Comparison of ENCODE assay signal across 22 cellular contexts in genomic region chr6:15017803-15018202, GRCh38.
A peak's percentile ranks its signal among the peaks of the same experiment; 100 is the strongest.
DNase-seq lines count a peak whose midpoint lies in the region; ATAC-seq and TF ChIP-seq lines count a peak whose summit lies in the region.
"Had no signal": no experiment of that assay in that cellular context is flagged by ENCODE, and none has a peak within 500 bp of the region (broad histone marks: within the 10 kb centered on the region; RNA-seq: fewer than 3 reads in every experiment).

No MANE protein-coding gene starts in this region.

- H3K79me2 ChIP-seq in GM23338 (replicated peaks; ENCODE audit: insufficient read depth) = peaks cover 65% of the 10 kb centered on the region

- peaks cover 40% of the 10 kb centered on the region for H3K4me1 ChIP-seq in GM23338 (ENCODE audit: insufficient read depth)
- H3K4me1 ChIP-seq: ascending aorta, prostate gland, transverse colon had no signal

- no peak for DNase-seq in CD14-positive monocyte (ENCODE audit: low spot score)
- no peak for DNase-seq in GM23338 (ENCODE audit: low spot score)
- DNase-seq in mesothelial cell of epicardium (ENCODE audit: low spot score in 2 of 2, unreplicated experiment in 2 of 2) = no peak
- DNase-seq in H7 = no peak
- no peak for DNase-seq in NK-92 (lab: John Stamatoyannopoulos, UW; ENCODE audit: unreplicated experiment)
- DNase-seq in glutamatergic neuron = no peak
- DNase-seq: activated CD4-positive, alpha-beta T cell treated with anti-CD3 and anti-CD28 coated beads, Interleukin-2, amount 50 U/mL, for 1 hour; activated T-cell treated with anti-CD3 and anti-CD28 coated beads for 4 hours; Calu3; foreskin melanocyte; mesenchymal stem cell; naive thymus-derived CD4-positive, alpha-beta T cell; NCI-H187; SIG-M5; stomach; transverse colon had no signal

- peak overlapping the region; percentile 73 to 89 for H3K4me3 Mint-ChIP-seq in CD14-positive monocyte
- H3K4me3 Mint-ChIP-seq in GM23338 = no peak overlapping the region
- H3K4me3 Mint-ChIP-seq in activated T-helper 17 cell treated with anti-CD3 and anti-CD28 coated beads, Interleukin-2, amount 50 U/mL, for 72 hours = peak overlapping the region; percentile 39
- no peak overlapping the region for H3K4me3 Mint-ChIP-seq in mesothelial cell of epicardium
- no peak overlapping the region for H3K4me3 Mint-ChIP-seq in glutamatergic neuron (ENCODE audit: unreplicated experiment)
- H3K4me3 Mint-ChIP-seq: central memory CD8-positive, alpha-beta T cell had no signal

- peaks cover under 1% of the 10 kb centered on the region for H3F3A ChIP-seq in GM23338 (replicated peaks; ENCODE audit: low read depth)

- H3K36me3 Mint-ChIP-seq in CD14-positive monocyte (no peaks in the 10 kb centered on the region), GM23338 (ENCODE audit: low read depth) (peaks cover 42% of the 10 kb centered on the region; the same call in 2 of the 3 replicates), mesothelial cell of epicardium (no peaks in the 10 kb centered on the region), glutamatergic neuron (ENCODE audit: unreplicated experiment) (no peaks in the 10 kb centered on the region)
- H3K36me3 Mint-ChIP-seq in activated T-helper 17 cell treated with anti-CD3 and anti-CD28 coated beads, Interleukin-2, amount 50 U/mL, for 72 hours (ENCODE audit: low read depth) = no peaks in the 10 kb centered on the region

- H3K27me3 ChIP-seq in GM23338 (ENCODE audit: insufficient read depth) (no peaks in the 10 kb centered on the region), H7 (ENCODE audit: control insufficient read depth, insufficient read depth, low read length) (no peaks in the 10 kb centered on the region)
- H3K27me3 ChIP-seq: ascending aorta, stomach, transverse colon had no signal

- intact Hi-C loops in CD14-positive monocyte (cut with micrococcal nuclease) = no loop called here

- H2AFZ ChIP-seq in GM23338 = no peak overlapping the region

- H3K4me2 ChIP-seq in GM23338 = peak overlapping the region; percentile 11; the same call in 1 of the 2 replicates
- H3K4me2 ChIP-seq: KMS-11 had no signal

- peak overlapping the region; percentile 0; the same call in 1 of the 2 replicates for H3K27ac ChIP-seq in GM23338 (ENCODE audit: low read depth)
- H3K27ac ChIP-seq: ascending aorta, KMS-11, prostate gland, stomach, transverse colon had no signal

- no peaks in the 10 kb centered on the region for H4K20me1 ChIP-seq in GM23338 (replicated peaks; ENCODE audit: insufficient read depth)

- TF ChIP-seq CTCF in CD14-positive monocyte (IDR thresholded peaks at IDR 0.05) (no peak), GM23338 (conservative IDR thresholded peaks at IDR 0.05; ENCODE audit: low read depth in 2 of 2) (no peak), mesothelial cell of epicardium (IDR thresholded peaks at IDR 0.05; ENCODE audit: unreplicated experiment) (no peak), glutamatergic neuron (IDR thresholded peaks at IDR 0.05; ENCODE audit: partially characterized antibody, unreplicated experiment) (no peak)

- H3K4me1 Mint-ChIP-seq in CD14-positive monocyte = peaks cover 38% of the 10 kb centered on the region
- peaks cover 42% of the 10 kb centered on the region for H3K4me1 Mint-ChIP-seq in GM23338
- peaks cover 21% of the 10 kb centered on the region for H3K4me1 Mint-ChIP-seq in activated T-helper 17 cell treated with anti-CD3 and anti-CD28 coated beads, Interleukin-2, amount 50 U/mL, for 72 hours
- H3K4me1 Mint-ChIP-seq in mesothelial cell of epicardium = peaks cover 45% of the 10 kb centered on the region
- peaks cover 10% of the 10 kb centered on the region for H3K4me1 Mint-ChIP-seq in glutamatergic neuron (ENCODE audit: low read depth, unreplicated experiment)

- H3K9me2 ChIP-seq in GM23338 (ENCODE audit: insufficient read depth) = no peaks in the 10 kb centered on the region

- H3K27me3 Mint-ChIP-seq in CD14-positive monocyte (ENCODE audit: low read depth in 3 of 3) = peaks cover 0 to 2% (median 0%) of the 10 kb centered on the region in 3 donors
- H3K27me3 Mint-ChIP-seq in GM23338 (ENCODE audit: insufficient read depth, low read depth, poor library complexity) = peaks cover 15% of the 10 kb centered on the region
- peaks cover 6% of the 10 kb centered on the region for H3K27me3 Mint-ChIP-seq in activated T-helper 17 cell treated with anti-CD3 and anti-CD28 coated beads, Interleukin-2, amount 50 U/mL, for 72 hours
- peaks cover 25% of the 10 kb centered on the region for H3K27me3 Mint-ChIP-seq in mesothelial cell of epicardium (ENCODE audit: low read depth)
- no peaks in the 10 kb centered on the region for H3K27me3 Mint-ChIP-seq in glutamatergic neuron (ENCODE audit: unreplicated experiment)
- H3K27me3 Mint-ChIP-seq: central memory CD8-positive, alpha-beta T cell had no signal

- H3K27ac Mint-ChIP-seq in CD14-positive monocyte (peak overlapping the region in 5 of 7 donors; percentile 62 to 83 (median 73)), GM23338 (no peak overlapping the region), mesothelial cell of epicardium (peak overlapping the region; percentile 44), glutamatergic neuron (ENCODE audit: unreplicated experiment) (no peak overlapping the region)
- no peak overlapping the region for H3K27ac Mint-ChIP-seq in activated T-helper 17 cell treated with anti-CD3 and anti-CD28 coated beads, Interleukin-2, amount 50 U/mL, for 72 hours

- H3K4me3 ChIP-seq in GM23338 (no peak overlapping the region), H7 (ENCODE audit: insufficient read depth, low read depth, low read length) (no peak overlapping the region)
- H3K4me3 ChIP-seq: ascending aorta, prostate gland, stomach, transverse colon had no signal

- ATAC-seq in GM23338 = no peak
- ATAC-seq in activated T-helper 17 cell treated with anti-CD3 and anti-CD28 coated beads, Interleukin-2, amount 50 U/mL, for 72 hours (replicated peaks) = no peak
- ATAC-seq in GM21786 (IDR thresholded peaks at IDR 0.05; ENCODE audit: unreplicated experiment) = no peak

- H3K9me3 Mint-ChIP-seq in CD14-positive monocyte = peaks cover 0 to 2% (median 0%) of the 10 kb centered on the region in 7 donors
- H3K9me3 Mint-ChIP-seq in GM23338 = peaks cover 5% of the 10 kb centered on the region
- H3K9me3 Mint-ChIP-seq in activated T-helper 17 cell treated with anti-CD3 and anti-CD28 coated beads, Interleukin-2, amount 50 U/mL, for 72 hours = no peaks in the 10 kb centered on the region
- no peaks in the 10 kb centered on the region for H3K9me3 Mint-ChIP-seq in mesothelial cell of epicardium
- H3K9me3 Mint-ChIP-seq in glutamatergic neuron (ENCODE audit: unreplicated experiment) = peaks cover 6% of the 10 kb centered on the region
- H3K9me3 Mint-ChIP-seq: central memory CD8-positive, alpha-beta T cell had no signal

- H3K36me3 ChIP-seq in GM23338 (ENCODE audit: insufficient read depth) = no peaks in the 10 kb centered on the region
- no peaks in the 10 kb centered on the region; the same call in 1 of the 2 replicates for H3K36me3 ChIP-seq in H7 (replicated peaks; ENCODE audit: control insufficient read depth, insufficient read depth, low read length)
- H3K36me3 ChIP-seq: ascending aorta, prostate gland, stomach, transverse colon had no signal

TF ChIP-seq in GM23338, 12 proteins besides CTCF, POLR2A, EP300 and RAD21 (continues in another document):
- TF ChIP-seq ZNF331 (CRISPR knock-in tag; IDR thresholded peaks at IDR 0.05; ENCODE audit: low read depth) = no peak
- TF ChIP-seq NANOG (IDR thresholded peaks at IDR 0.05; ENCODE audit: borderline replicate concordance) = no peak
- TF ChIP-seq POLR2AphosphoS5 (IDR thresholded peaks at IDR 0.05; ENCODE audit: low read depth) = no peak
- TF ChIP-seq STAT1 (IDR thresholded peaks at IDR 0.05; ENCODE audit: unreplicated experiment) = no peak
- TF ChIP-seq EZH2 (IDR thresholded peaks at IDR 0.05; ENCODE audit: low read depth, unreplicated experiment) = no peak

Comparison
In these comparisons a context has a peak if more than half of its experiments do, and no peak if none do; other contexts are left out.
1. H3K27ac Mint-ChIP-seq: peak in CD14-positive monocyte (5 of 7) and mesothelial cell of epicardium (single experiment); none in GM23338 (single experiment), activated T-helper 17 cell treated with anti-CD3 and anti-CD28 coated beads, Interleukin-2, amount 50 U/mL, for 72 hours (single experiment) and glutamatergic neuron (single experiment).
2. H3K4me3 Mint-ChIP-seq: peak in CD14-positive monocyte (2 of 2) and activated T-helper 17 cell treated with anti-CD3 and anti-CD28 coated beads, Interleukin-2, amount 50 U/mL, for 72 hours (single experiment); none in GM23338 (single experiment), mesothelial cell of epicardium (single experiment) and glutamatergic neuron (single experiment).